In genomic region chr12:46368684-46369083, GRCh38 we compare ENCODE assay signal across 8 cellular contexts. TPM values are rescaled to one million over a fixed set of nuclear protein-coding genes. Genes with fewer than 3 reads are reported as not detected.
A peak's percentile ranks its signal among the peaks of the same experiment; 100 is the strongest.
DNase-seq lines count a peak whose midpoint lies in the region; ATAC-seq and TF ChIP-seq lines count a peak whose summit lies in the region.

No MANE protein-coding gene starts in this region.

- no peak overlapping the region for H2BK5ac ChIP-seq in mesendoderm (ENCODE audit: low read length)

- H3K23ac ChIP-seq in mesendoderm (ENCODE audit: low read length): no peak overlapping the region

- TF ChIP-seq POLR2A in breast epithelium (IDR thresholded peaks at IDR 0.05): no peak

- TF ChIP-seq CTCF in cardiac muscle cell (IDR thresholded peaks at IDR 0.05; ENCODE audit: low read depth, low read length) (no peak), breast epithelium (IDR thresholded peaks at IDR 0.05) (no peak), upper lobe of right lung (IDR thresholded peaks at IDR 0.05) (no peak)

- no peak overlapping the region for H2BK15ac ChIP-seq in mesendoderm (replicated peaks; ENCODE audit: low read depth)

- DNase-seq in cardiac muscle cell (ENCODE audit: low read depth in 1 of 2, low spot score in 1 of 2) (peak in 1 of 2 donors; percentile 40), Right ventricle myocardium superior (no peak), breast epithelium (ENCODE audit: low spot score in 2 of 2) (no peak), mesendoderm (no peak), upper lobe of right lung (no peak), germinal center (ENCODE audit: low spot score) (no peak), NCI-H1092 treated with DMSO at 0.1 percent for 48 hours (lab: John Stamatoyannopoulos, UW) (no peak)
- no peak for DNase-seq in stimulated activated CD4-positive, alpha-beta T cell treated with anti-CD3 and anti-CD28 coated beads, Interleukin-2, amount 100 ng/mL, for 48 hours

- H3K56ac ChIP-seq in mesendoderm (ENCODE audit: low read length): no peak overlapping the region

- peaks cover 50% of the 10 kb centered on the region for H3K79me2 ChIP-seq in mesendoderm (ENCODE audit: control insufficient read depth, insufficient read depth, low read length)

- H2AK5ac ChIP-seq in mesendoderm (ENCODE audit: low read length): no peak overlapping the region

- H3K27me3 ChIP-seq in cardiac muscle cell (no peaks in the 10 kb centered on the region), breast epithelium (no peaks in the 10 kb centered on the region), mesendoderm (ENCODE audit: insufficient read depth, low read length, poor library complexity) (no peaks in the 10 kb centered on the region), upper lobe of right lung (no peaks in the 10 kb centered on the region)

- H3K36me3 ChIP-seq in cardiac muscle cell (peaks cover 68% of the 10 kb centered on the region), breast epithelium (peaks cover 8% of the 10 kb centered on the region), mesendoderm (ENCODE audit: control insufficient read depth, insufficient read depth, low read length) (peaks cover 18% of the 10 kb centered on the region), upper lobe of right lung (peaks cover 75% of the 10 kb centered on the region)

- H4K5ac ChIP-seq in mesendoderm (ENCODE audit: low read length): no peak overlapping the region

- H3K79me1 ChIP-seq in mesendoderm (ENCODE audit: low read length): peaks cover 6% of the 10 kb centered on the region

- WGBS in mesendoderm (ENCODE audit: extremely low coverage, insufficient coverage, low lambda C conversion rate): no CpG with 5 or more reads among the region's 1 CpG

- peak overlapping the region; percentile 37 for H3K27ac ChIP-seq in cardiac muscle cell
- H3K27ac ChIP-seq in breast epithelium: peak overlapping the region; percentile 20 to 98
- no peak overlapping the region for H3K27ac ChIP-seq in mesendoderm (ENCODE audit: low read depth, low read length)
- peak overlapping the region; percentile 98 for H3K27ac ChIP-seq in upper lobe of right lung

- H3K4ac ChIP-seq in mesendoderm (ENCODE audit: low read depth, low read length): no peak overlapping the region

- H3K4me3 ChIP-seq in cardiac muscle cell (peak overlapping the region; percentile 99), breast epithelium (peak overlapping the region; percentile 89 to 99 (median 97)), mesendoderm (ENCODE audit: low read length) (no peak overlapping the region), upper lobe of right lung (peak overlapping the region; percentile 92)

- intact Hi-C loops in Right ventricle myocardium superior (cut with DNase I): no loop called here
- intact Hi-C loops in breast epithelium (cut with DNase I; ENCODE audit: low total_unique reads): no loop called here
- intact Hi-C loops in upper lobe of right lung (cut with DNase I): loop anchor here (10.0 kb wide), 1 partner anchor 296 kb away; no protein-coding TSS in a partner anchor

- H3K18ac ChIP-seq in mesendoderm (ENCODE audit: low read length): no peak overlapping the region

- ATAC-seq in Right ventricle myocardium superior (ENCODE audit: poor library complexity): no peak
- ATAC-seq in upper lobe of right lung: no peak

- H3K4me1 ChIP-seq in cardiac muscle cell (ENCODE audit: low read depth) (peaks cover 31% of the 10 kb centered on the region), breast epithelium (peaks cover 10 to 26% of the 10 kb centered on the region in 2 donors), mesendoderm (ENCODE audit: control insufficient read depth, low read depth, low read length) (no peaks in the 10 kb centered on the region), upper lobe of right lung (peaks cover 65% of the 10 kb centered on the region)

- no peak overlapping the region for H4K8ac ChIP-seq in mesendoderm (ENCODE audit: low read depth, low read length)

- peak overlapping the region; percentile 14 for H3K9ac ChIP-seq in mesendoderm (ENCODE audit: low read length)

- H3K9me3 ChIP-seq in cardiac muscle cell (ENCODE audit: low read depth) (no peaks in the 10 kb centered on the region), breast epithelium (no peaks in the 10 kb centered on the region), upper lobe of right lung (no peaks in the 10 kb centered on the region)

- H3K4me2 ChIP-seq in mesendoderm (ENCODE audit: low read length): no peak overlapping the region

- H2BK120ac ChIP-seq in mesendoderm (ENCODE audit: low read depth, low read length): no peak overlapping the region

RNA-seq across cellular contexts. Expression of gene SLC38A2, which starts 3.9 kb away (rescaled TPM):
- total RNA-seq in cardiac muscle cell (169 and 201 TPM in 2 replicates), Right ventricle myocardium superior (144 TPM), breast epithelium (100 to 1,000 TPM; 250 to 424 (median 399) TPM), upper lobe of right lung (343 TPM)
- 78.3 and 101 TPM in 2 replicates for polyA plus RNA-seq in cardiac muscle cell
- 295 TPM for polyA plus RNA-seq in mesendoderm (2013, experiment 1 of 2)
- 286 TPM for polyA plus RNA-seq in mesendoderm (2013, experiment 2 of 2)
